ENCODE assay signal across 22 cellular contexts in genomic region chr1:204731997-204732396, GRCh38. TPM values are rescaled to one million over a fixed set of nuclear protein-coding genes. Genes with fewer than 3 reads are reported as not detected.
DNase-seq lines count a peak whose midpoint lies in the region; ATAC-seq, FAIRE-seq and TF ChIP-seq lines count a peak whose summit lies in the region.
"Had no signal": no experiment of that assay in that cellular context is flagged by ENCODE, and none has a peak within 500 bp of the region (broad histone marks: within the 10 kb centered on the region; RNA-seq: fewer than 3 reads in every experiment).

No MANE protein-coding gene starts in this region.

- CTCF ChIA-PET in K562 (lab: Yijun Ruan, JAX; ENCODE audit: low intra/inter-chr PET ratio) = no interaction called here

- POLR2A ChIA-PET in K562 (lab: Yijun Ruan, JAX) = interaction anchor here (0.6 to 1.4 kb wide), 8 partner anchors 18 to 216 kb away, joined by 3 to 5 read pairs (median 3); partner anchors contain the start of gene MDM4

- H3K79me1 ChIP-seq in neuronal stem cell (ENCODE audit: low read depth, low read length) (no peaks in the 10 kb centered on the region), H9 (ENCODE audit: insufficient read depth, low read depth, low read length, poor library complexity, severe bottlenecking) (no peaks in the 10 kb centered on the region)

- H2AK5ac ChIP-seq in neuronal stem cell (ENCODE audit: low read depth, low read length) (no peak overlapping the region), H9 (ENCODE audit: insufficient read length, low read length) (no peak overlapping the region)

- no peak overlapping the region for H3K56ac ChIP-seq in H9 (ENCODE audit: insufficient read length, low read depth, low read length)

- no peaks in the 10 kb centered on the region for H3K9me2 ChIP-seq in GM23338 (ENCODE audit: insufficient read depth)

- H3K27ac ChIP-seq in GM23338 (ENCODE audit: low read depth) (no peak overlapping the region), K562 (ENCODE audit: extremely low read depth, low read depth, low read length) (no peak overlapping the region), neuronal stem cell (replicated peaks; ENCODE audit: low read length) (no peak overlapping the region), H9 (ENCODE audit: insufficient read length, low read depth, low read length) (no peak overlapping the region)

- no peak overlapping the region for H4K5ac ChIP-seq in H9 (ENCODE audit: insufficient read length, low read depth, low read length)

- intact Hi-C loops in K562 (cut with micrococcal nuclease) = no loop called here

- 27% methylated on average over 3 of the region's 3 CpGs for WGBS in K562 (ENCODE audit: insufficient coverage, low coverage, missing lambda C conversion rate)
- WGBS in neuronal stem cell (ENCODE audit: extremely low coverage in 2 of 2, insufficient read length in 2 of 2, insufficient replicate concordance in 1 of 2), 2 donors = no CpG with 5 or more reads among the region's 3 CpGs
- WGBS in H9 (ENCODE audit: extremely low coverage, insufficient read length, low lambda C conversion rate) = no CpG with 5 or more reads among the region's 3 CpGs

- no peak overlapping the region for H3T11ph ChIP-seq in H9 (ENCODE audit: low read length)

- H3K9me3 Mint-ChIP-seq in GM23338 (peaks cover 2% of the 10 kb centered on the region; the same call in 1 of the 3 replicates), H9 (peaks cover 0 to 3% of the 10 kb centered on the region in 2 experiments; a peak in 1 of 5 replicates)
- H3K9me3 Mint-ChIP-seq: HFFc6 had no signal

- H4K91ac ChIP-seq in neuronal stem cell (ENCODE audit: low read depth, low read length, poor library complexity) = no peak overlapping the region
- no peak overlapping the region for H4K91ac ChIP-seq in H9 (ENCODE audit: insufficient read length, low read depth, low read length)

- no peak overlapping the region for H3K27ac Mint-ChIP-seq in GM23338
- H3K27ac Mint-ChIP-seq in H9 = no peak overlapping the region
- H3K27ac Mint-ChIP-seq: CD4-positive, CD25-positive, alpha-beta regulatory T cell; CD8-positive, alpha-beta memory T cell; HFFc6 had no signal

- no peak overlapping the region for H3K18ac ChIP-seq in neuronal stem cell (ENCODE audit: low read length)
- H3K18ac ChIP-seq in H9 (ENCODE audit: insufficient read length, low read depth, low read length) = no peak overlapping the region

- H3K14ac ChIP-seq in neuronal stem cell (ENCODE audit: low read length) (no peak overlapping the region), H9 (ENCODE audit: insufficient read depth, low read length) (no peak overlapping the region)

- no peaks in the 10 kb centered on the region for H3F3A ChIP-seq in GM23338 (replicated peaks; ENCODE audit: low read depth)

- ATAC-seq in GM23338 (no peak), K562 (peak; percentile 77), GM18873 (IDR thresholded peaks at IDR 0.05; ENCODE audit: low FRiP score, unreplicated experiment) (no peak)
- ATAC-seq: GM12878, HCT116 had no signal

- H4K8ac ChIP-seq in neuronal stem cell (ENCODE audit: low read depth, low read length) (no peak overlapping the region), H9 (replicated peaks; ENCODE audit: insufficient read length, low read depth, low read length) (no peak overlapping the region)

- no peaks in the 10 kb centered on the region for H3K36me3 ChIP-seq in GM23338 (ENCODE audit: insufficient read depth)
- no peaks in the 10 kb centered on the region for H3K36me3 ChIP-seq in K562 (ENCODE audit: control insufficient read depth, insufficient read depth, low read length)
- no peaks in the 10 kb centered on the region for H3K36me3 ChIP-seq in neuronal stem cell (replicated peaks in 1 of 2; ENCODE audit: control insufficient read depth in 2 of 2, insufficient read depth in 2 of 2, low read length in 2 of 2)
- H3K36me3 ChIP-seq: BE2C had no signal

- no peak for TF ChIP-seq EP300 in K562 (IDR thresholded peaks at IDR 0.05; ENCODE audit: low read length)

- peak; percentile 83 for FAIRE-seq in D721Med (lab: Jason Lieb, UNC)
- FAIRE-seq in K562 (lab: Jason Lieb, UNC) = no peak
- FAIRE-seq: A204.1, GM12878, GM19239, HTR-8/SVneo had no signal

- no peak overlapping the region for H2BK120ac ChIP-seq in neuronal stem cell (ENCODE audit: low read depth, low read length)
- no peak overlapping the region for H2BK120ac ChIP-seq in H9 (ENCODE audit: low read depth, low read length, poor library complexity, severe bottlenecking)

- BruUV-seq in K562 (replicated peaks; lab: Mats Ljungman, UMichigan) = no TSS peak

- no peak overlapping the region for H3K4me3 Mint-ChIP-seq in GM23338
- no peak overlapping the region for H3K4me3 Mint-ChIP-seq in H9
- H3K4me3 Mint-ChIP-seq: CD4-positive, CD25-positive, alpha-beta regulatory T cell; CD8-positive, alpha-beta memory T cell; HFFc6 had no signal

- no peak for TF ChIP-seq RAD21 in K562 (CRISPR knock-in tag; conservative IDR thresholded peaks at IDR 0.05 in 1 of 2, IDR thresholded peaks at IDR 0.05 in 1 of 2)

- H2BK5ac ChIP-seq in neuronal stem cell (ENCODE audit: low read length) (no peak overlapping the region), H9 (ENCODE audit: insufficient read length, low read length) (no peak overlapping the region)

- H4K20me1 ChIP-seq in GM23338 (replicated peaks; ENCODE audit: insufficient read depth) = no peaks in the 10 kb centered on the region
- H4K20me1 ChIP-seq in K562 (replicated peaks; ENCODE audit: control insufficient read depth, insufficient read depth, low read length) = no peaks in the 10 kb centered on the region
- H4K20me1 ChIP-seq in H9 (ENCODE audit: control insufficient read depth, insufficient read depth, insufficient read length) = no peaks in the 10 kb centered on the region

- H2AFZ ChIP-seq in GM23338 (0 out of 2 replicates have a peak overlapping the region, but pooled peaks have one; percentile 14), K562 (ENCODE audit: low read depth, low read length) (no peak overlapping the region; the same call in 1 of the 2 replicates), neuronal stem cell (ENCODE audit: low read length) (peak overlapping the region; percentile 44), H9 (ENCODE audit: low read length) (no peak overlapping the region)

- H3K79me2 ChIP-seq in GM23338 (replicated peaks; ENCODE audit: insufficient read depth) (no peaks in the 10 kb centered on the region), K562 (ENCODE audit: control insufficient read depth, insufficient read depth, low read length) (no peaks in the 10 kb centered on the region), H9 (ENCODE audit: insufficient read depth, low read length) (no peaks in the 10 kb centered on the region)

- H3K9ac ChIP-seq in K562 (ENCODE audit: insufficient read depth in 1 of 2, low read depth in 2 of 2, low read length in 2 of 2) = no peak overlapping the region
- H3K9ac ChIP-seq in neuronal stem cell (ENCODE audit: low read depth, low read length, poor library complexity) = no peak overlapping the region
- no peak overlapping the region for H3K9ac ChIP-seq in H9 (ENCODE audit: extremely low read depth, insufficient read length, low read length)

- no peaks in the 10 kb centered on the region for H3K23me2 ChIP-seq in H9 (ENCODE audit: insufficient read length, low read depth, low read length, poor library complexity, severe bottlenecking)

- TF ChIP-seq CTCF in D721Med (IDR thresholded peaks at IDR 0.05; ENCODE audit: insufficient read depth, missing control alignments) (no peak), GM23338 (conservative IDR thresholded peaks at IDR 0.05; ENCODE audit: low read depth in 2 of 2) (no peak), K562 (IDR thresholded peaks at IDR 0.05 in 2 of 3, conservative IDR thresholded peaks at IDR 0.05 in 1 of 3; ENCODE audit: insufficient read depth in 2 of 3, low read depth in 1 of 3, low read length in 3 of 3) (no peak), H9 (conservative IDR thresholded peaks at IDR 0.05) (no peak)

- H2BK20ac ChIP-seq in H9 (ENCODE audit: low read depth, low read length, poor library complexity, severe bottlenecking) = no peak overlapping the region

- no peak overlapping the region for H3K4ac ChIP-seq in neuronal stem cell (ENCODE audit: low read length)
- no peak overlapping the region for H3K4ac ChIP-seq in H9 (ENCODE audit: low read depth, low read length)

- H3K27me3 ChIP-seq in GM23338 (ENCODE audit: insufficient read depth) (no peaks in the 10 kb centered on the region), K562 (ENCODE audit: control insufficient read depth in 2 of 2, insufficient read depth in 2 of 2, low read length in 2 of 2) (peaks cover 18 to 57% of the 10 kb centered on the region in 2 experiments), neuronal stem cell (ENCODE audit: control insufficient read depth in 3 of 3, insufficient read depth in 3 of 3, low read depth in 1 of 3, low read length in 3 of 3) (peaks cover 0 to 5% (median 0%) of the 10 kb centered on the region in 3 experiments), H9 (ENCODE audit: insufficient read depth, low read length) (no peaks in the 10 kb centered on the region)
- H3K27me3 ChIP-seq: BE2C had no signal

- H3K4me1 ChIP-seq in GM23338 (ENCODE audit: insufficient read depth) (peaks cover 15% of the 10 kb centered on the region; the same call in 1 of the 2 replicates), K562 (replicated peaks in 1 of 2; ENCODE audit: control insufficient read depth in 2 of 2, insufficient read depth in 2 of 2, low read length in 2 of 2) (no peaks in the 10 kb centered on the region; a peak in 2 of 5 replicates), neuronal stem cell (ENCODE audit: control insufficient read depth in 2 of 2, insufficient read depth in 1 of 2, low read depth in 1 of 2, low read length in 2 of 2) (no peaks in the 10 kb centered on the region), H9 (ENCODE audit: insufficient read depth, low read length) (no peaks in the 10 kb centered on the region; the same call in 1 of the 2 replicates)
- H3K4me1 ChIP-seq: BE2C had no signal

- H3K23ac ChIP-seq in neuronal stem cell (ENCODE audit: low read depth, low read length, poor library complexity) = no peak overlapping the region
- H3K23ac ChIP-seq in H9 (ENCODE audit: insufficient read length, low read depth, low read length) = no peak overlapping the region

- H3K36me3 Mint-ChIP-seq in GM23338 (ENCODE audit: low read depth) (no peaks in the 10 kb centered on the region), H9 (ENCODE audit: insufficient read depth in 1 of 3, low read depth in 3 of 3) (peaks cover 0 to 3% (median 0%) of the 10 kb centered on the region in 3 experiments; a peak in 1 of 7 replicates)
- H3K36me3 Mint-ChIP-seq: CD4-positive, CD25-positive, alpha-beta regulatory T cell; CD8-positive, alpha-beta memory T cell had no signal

- TF ChIP-seq POLR2A in K562 (conservative IDR thresholded peaks at IDR 0.05) = no peak

- H2BK15ac ChIP-seq in neuronal stem cell (ENCODE audit: low read length) = no peak overlapping the region
- no peak overlapping the region for H2BK15ac ChIP-seq in H9 (ENCODE audit: low read depth, low read length)

- DNase-seq in D721Med (ENCODE audit: insufficient read length, low spot score) = no peak
- no peak for DNase-seq in GM23338 (ENCODE audit: low spot score)
- DNase-seq in K562 (ENCODE audit: extremely low read depth in 1 of 4, low spot score in 3 of 4) = no peak
- DNase-seq in neuronal stem cell (ENCODE audit: low spot score) = no peak
- DNase-seq in H9 = no peak
- DNase-seq: ACHN; BE2C; C1 segment of cervical spinal cord; CD4-positive, CD25-positive, alpha-beta regulatory T cell; CD8-positive, alpha-beta memory T cell; DMS53; DND-41; EL; HFFc6; IMR-90; KBM-7 had no signal

- H2BK12ac ChIP-seq in neuronal stem cell (ENCODE audit: low read length) (no peak overlapping the region), H9 (ENCODE audit: insufficient read length, low read depth, low read length) (no peak overlapping the region)

- H3K9me3 ChIP-seq in K562 (replicated peaks; ENCODE audit: control insufficient read depth, insufficient read depth, low read depth, low read length) (no peaks in the 10 kb centered on the region), neuronal stem cell (replicated peaks in 1 of 2; ENCODE audit: control insufficient read depth in 2 of 2, insufficient read depth in 1 of 2, low read depth in 1 of 2, low read length in 2 of 2) (no peaks in the 10 kb centered on the region), H9 (ENCODE audit: control insufficient read depth, low read depth, low read length) (no peaks in the 10 kb centered on the region)
- H3K9me3 ChIP-seq: BE2C had no signal

- in situ Hi-C loops in K562 (cut with MboI) = no loop called here

- 0 out of 2 replicates have a peak overlapping the region, but pooled peaks have one; percentile 54 for H3K4me2 ChIP-seq in GM23338
- no peak overlapping the region for H3K4me2 ChIP-seq in K562 (ENCODE audit: insufficient read depth, low read length)
- H3K4me2 ChIP-seq in neuronal stem cell (ENCODE audit: insufficient read depth, low read length, poor library complexity, severe bottlenecking) = no peak overlapping the region
- no peak overlapping the region for H3K4me2 ChIP-seq in H9 (ENCODE audit: insufficient read depth, insufficient read length, low read length)

- H3K4me1 Mint-ChIP-seq in GM23338 (peaks cover 24% of the 10 kb centered on the region), H9 (peaks cover 27 to 28% of the 10 kb centered on the region in 2 experiments)
- H3K4me1 Mint-ChIP-seq: CD8-positive, alpha-beta memory T cell had no signal

- H3K9me1 ChIP-seq in K562 (ENCODE audit: control insufficient read depth, insufficient read depth, low read length) = no peaks in the 10 kb centered on the region

- H3K27me3 Mint-ChIP-seq in GM23338 (ENCODE audit: insufficient read depth, low read depth, poor library complexity) (peaks cover 9% of the 10 kb centered on the region), H9 (ENCODE audit: low read depth) (peaks cover 51% of the 10 kb centered on the region)

- H3K4me3 ChIP-seq in GM23338 = no peak overlapping the region
- H3K4me3 ChIP-seq in K562 = no peak overlapping the region
- H3K4me3 ChIP-seq in neuronal stem cell (ENCODE audit: low read length in 2 of 2) = no peak overlapping the region
- H3K4me3 ChIP-seq: GM12878 had no signal

RNA-seq across cellular contexts. Expression of gene LRRN2, which starts 46.5 kb away (rescaled TPM):
- 2.0 and 2.6 TPM in 2 replicates for total RNA-seq in GM23338 (2014; rRNA removed; shearing (Covaris generic))
- 0.74 and 0.78 TPM in 2 replicates for polyA plus RNA-seq in GM23338 (2016; fragmentation: Nextera tagmentation; extraction: Ambion mirVana)
- total RNA-seq in K562 (2011; cell fraction: chromatin; rRNA removed; ENCODE audit: low replicate concordance) = 0.09 TPM in 1 of 2 replicates, not detected in the other
- total RNA-seq in K562 (2011; cell fraction: nucleolus; rRNA removed) = 0.17 TPM in 1 of 2 replicates, not detected in the other
- total RNA-seq in K562 (2011; cell fraction: nucleoplasm; rRNA removed) = not detected in 2 replicates
- 0.05 TPM in 1 of 2 replicates, not detected in the other for total RNA-seq in K562 (2014; rRNA removed)
- not detected in 2 replicates for total RNA-seq in K562 (2014; rRNA removed; fragmentation: Illumina TruSeq; extraction: Trizol)
- total RNA-seq in K562 (2015; rRNA removed; fragmentation: Illumina TruSeq; extraction: Trizol) = not detected in 2 replicates
- total RNA-seq in K562 (2021) = not detected in 2 replicates
- polyA plus RNA-seq in K562 (2011; rRNA removed) = not detected in 2 replicates
- 0.36 TPM in 1 of 2 replicates, not detected in the other for polyA plus RNA-seq in K562 (2011; cell fraction: cytosol; rRNA removed)
- polyA plus RNA-seq in K562 (2011; cell fraction: nucleus; rRNA removed) = not detected in 2 replicates
- 0.03 and 0.08 TPM in 2 replicates for polyA plus RNA-seq in K562 (2012)
- 0.06 TPM in 1 of 2 replicates, not detected in the other for polyA plus RNA-seq in K562 (2014; fragmentation: Illumina TruSeq; extraction: Trizol)
- polyA plus RNA-seq in K562 (2014; fragmentation: Nextera tagmentation; extraction: Ambion mirVana) = not detected
- polyA plus RNA-seq in K562 (2014; rRNA removed) = not detected in 2 replicates
- not detected in 2 replicates for polyA minus RNA-seq in K562 (2011; rRNA and poly(A)+ RNA removed)
- polyA minus RNA-seq in K562 (2011; cell fraction: cytosol; rRNA and poly(A)+ RNA removed) = not detected in 2 replicates
- not detected in 2 replicates for polyA minus RNA-seq in K562 (2011; cell fraction: nucleus; rRNA and poly(A)+ RNA removed)
- 7.0 TPM for polyA plus RNA-seq in neuronal stem cell (2013, experiment 1 of 2)
- polyA plus RNA-seq in neuronal stem cell (2013, experiment 2 of 2) = 7.3 TPM
- 4.5 and 5.8 TPM in 2 replicates for total RNA-seq in H9 (2021)
- total RNA-seq: CD4-positive, CD25-positive, alpha-beta regulatory T cell; CD8-positive, alpha-beta memory T cell; GM12878; HFFc6; IMR-90 had no signal
- polyA plus RNA-seq: CD8-positive, alpha-beta memory T cell; GM12878; IMR-90 had no signal

Comparison
In these comparisons a context has a peak if more than half of its experiments do, and no peak if none do; other contexts are left out.
1. H2AFZ ChIP-seq: peak in GM23338 (single experiment) and neuronal stem cell (single experiment); none in K562 (single experiment) and H9 (single experiment).